27 cellular contexts compared by ENCODE assay signal in genomic region chr3:179807588-179807987, GRCh38.
"Had no signal": no experiment of that assay in that cellular context is flagged by ENCODE, and none has a peak within 500 bp of the region (broad histone marks: within the 10 kb centered on the region; RNA-seq: fewer than 3 reads in every experiment).

No MANE protein-coding gene starts in this region.

- FAIRE-seq: urothelium cell line had no signal

- H3K27ac ChIP-seq: stomach, suprapubic skin, testis, thoracic aorta, thyroid gland, tibial artery, tibial nerve, transverse colon, upper lobe of left lung, upper lobe of right lung, uterus, vagina had no signal

- ATAC-seq: stimulated activated effector memory CD8-positive, alpha-beta T cell treated with anti-CD3 and anti-CD28 coated beads, Interleukin-12 subunit alpha, Interleukin-12 subunit beta, amount 100 ng/mL, for 72 hours; stimulated activated memory B cell treated with anti-CD40 and anti-IgM and Interleukin-4, amounts not matched to agents 10 μg/mL and 1 μg/mL and 100 μg/mL, for 72 hours; stimulated activated naive B cell treated with anti-CD40 and anti-IgM and Interleukin-4, amounts not matched to agents 10 μg/mL and 1 μg/mL and 100 μg/mL, for 72 hours; stimulated activated naive CD8-positive, alpha-beta T cell treated with anti-CD3 and anti-CD28 coated beads, Interleukin-15, amount 100 ng/mL, for 72 hours; stimulated activated naive CD8-positive, alpha-beta T cell treated with anti-CD3 and anti-CD28 coated beads, Interleukin-15, Interleukin-2, amounts not matched to agents 100 U/mL and 50 U/mL, for 24 hours; upper lobe of right lung had no signal

- H3K36me3 ChIP-seq: stomach, suprapubic skin, thoracic aorta, thyroid gland, tibial artery, tibial nerve, transverse colon, upper lobe of left lung, upper lobe of right lung, uterus, vagina had no signal

- H3K9me3 ChIP-seq: stomach, suprapubic skin, testis, thoracic aorta, thyroid gland, tibial artery, tibial nerve, transverse colon, upper lobe of left lung, upper lobe of right lung, uterus, vagina had no signal

- H3K27me3 ChIP-seq: stomach, suprapubic skin, testis, thyroid gland, tibial artery, tibial nerve, upper lobe of left lung, upper lobe of right lung, uterus, vagina had no signal

- H3K4me1 ChIP-seq: suprapubic skin, testis, thyroid gland, tibial artery, transverse colon, upper lobe of right lung, uterus, vagina had no signal

- H3K4me3 ChIP-seq: stomach, suprapubic skin, testis, thoracic aorta, thyroid gland, tibial artery, tibial nerve, transverse colon, upper lobe of left lung, upper lobe of right lung, uterus, vagina had no signal

- DNase-seq: stimulated activated CD4-positive, alpha-beta T cell treated with anti-CD3 and anti-CD28 coated beads, Interleukin-2, amount 100 ng/mL, for 48 hours; stimulated activated CD4-positive, alpha-beta T cell treated with anti-CD3 and anti-CD28 coated beads, Interleukin-4, amount 100 ng/mL, for 1 hour; stimulated activated CD4-positive, alpha-beta T cell treated with anti-CD3 and anti-CD28 coated beads, Interleukin-4, amount 100 ng/mL, for 24 hours; stimulated activated CD4-positive, alpha-beta T cell treated with anti-CD3 and anti-CD28 coated beads, Interleukin-4, amount 100 ng/mL, for 4 hours; stimulated activated CD8-positive, alpha-beta memory T cell treated with anti-CD3 and anti-CD28 coated beads, Interleukin-4, amount 100 ng/mL, for 48 hours; stimulated activated naive B cell treated with anti-CD40 and anti-IgM and Interleukin-4, amounts not matched to agents 10 μg/mL and 1 μg/mL and 100 μg/mL, for 72 hours; stimulated activated naive CD4-positive, alpha-beta T cell; stimulated activated naive CD4-positive, alpha-beta T cell treated with Interleukin-2 at 50 U/mL for 16 hours; stimulated activated naive CD8-positive, alpha-beta T cell treated with anti-CD3 and anti-CD28 coated beads, Interleukin-15, amount 100 ng/mL, for 72 hours; stimulated activated naive CD8-positive, alpha-beta T cell treated with anti-CD3 and anti-CD28 coated beads, Interleukin-15, Interleukin-2, amounts not matched to agents 100 U/mL and 50 U/mL, for 24 hours; stomach; substantia nigra; testis; thyroid gland; tibial artery; transverse colon; trophoblast cell; upper lobe of right lung; uterus had no signal
